18 cellular contexts compared by ENCODE assay signal in the genomic region with DNA sequence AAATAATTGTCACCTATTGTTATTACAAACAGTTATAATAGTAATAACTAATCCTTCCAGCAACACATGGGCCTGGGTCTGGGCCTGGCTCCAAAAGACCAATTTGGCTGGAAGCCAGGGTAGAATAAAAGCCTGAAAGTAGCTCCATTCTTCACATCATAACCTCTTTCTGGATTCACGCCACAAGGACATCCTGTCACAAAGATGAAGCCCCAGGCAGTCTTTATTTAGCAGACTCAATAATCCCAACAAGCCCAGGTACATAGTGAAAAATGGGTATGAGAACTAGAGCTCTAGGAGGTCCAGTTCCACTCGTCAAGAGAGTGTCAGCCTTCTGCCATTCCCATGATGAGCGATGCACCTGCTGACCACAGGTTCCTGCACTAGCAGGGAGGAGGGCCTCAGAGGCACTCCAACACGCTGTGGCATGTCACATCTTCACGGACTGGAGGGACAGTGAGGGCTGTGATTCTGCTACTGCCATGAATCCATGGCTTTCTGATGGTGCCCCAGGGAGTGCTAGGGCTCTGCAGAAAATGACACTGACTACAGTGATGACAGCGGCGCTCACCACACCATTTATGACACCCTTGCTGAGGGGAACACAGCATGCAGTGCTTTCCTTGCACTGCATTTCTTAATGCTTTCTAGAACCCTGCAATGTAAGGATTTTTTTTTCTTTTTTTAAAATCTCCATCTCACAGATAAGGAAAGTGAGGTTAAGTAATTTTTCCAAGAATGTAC.
DNase-seq lines count a peak whose midpoint lies in the region; TF ChIP-seq lines count a peak whose summit lies in the region.
"Had no signal": no experiment of that assay in that cellular context is flagged by ENCODE, and none has a peak within 500 bp of the region (broad histone marks: within the 10 kb centered on the region; RNA-seq: fewer than 3 reads in every experiment).

No MANE protein-coding gene starts in this region.

- peak; percentile 17 for DNase-seq in NCI-H1694 treated with DMSO at 0.1 percent for 48 hours (lab: John Stamatoyannopoulos, UW)
- peak; percentile 73 to 79 for DNase-seq in NCI-H446 (lab: John Stamatoyannopoulos, UW)
- peak; percentile 74 for DNase-seq in cerebellum (ENCODE audit: low spot score)
- DNase-seq in CD4-positive, alpha-beta memory T cell = no peak
- DNase-seq in Karpas-422 = no peak
- no peak for DNase-seq in activated CD4-positive, CD25-positive, alpha-beta regulatory T cell treated with anti-CD3 and anti-CD28 coated beads, Interleukin-2, amount 50 U/mL, for 72 hours
- DNase-seq in nephron progenitor cell = no peak
- DNase-seq: activated CD4-positive, alpha-beta memory T cell treated with anti-CD3 and anti-CD28 coated beads for 36 hours; activated naive CD8-positive, alpha-beta T cell treated with anti-CD3 and anti-CD28 coated beads, Interleukin-2, amount 10 ng/mL, durations not matched to agents 7 days and 5 days; activated T-cell treated with anti-CD3 and anti-CD28 coated beads, Interleukin-2, amount 50 U/mL, for 72 hours; effector CD4-positive, alpha-beta T cell; EL; GOT3; left colon; transverse colon had no signal

- no peak overlapping the region for H3K4me3 Mint-ChIP-seq in CD4-positive, alpha-beta memory T cell
- H3K4me3 Mint-ChIP-seq in nephron progenitor cell = no peak overlapping the region
- H3K4me3 Mint-ChIP-seq: activated CD4-positive, alpha-beta memory T cell treated with anti-CD3 and anti-CD28 coated beads for 36 hours; activated naive CD8-positive, alpha-beta T cell treated with anti-CD3 and anti-CD28 coated beads, Interleukin-2, amount 10 ng/mL, durations not matched to agents 7 days and 5 days; activated T-cell treated with anti-CD3 and anti-CD28 coated beads, Interleukin-2, amount 50 U/mL, for 72 hours had no signal

- H3K27me3 ChIP-seq in CD4-positive, alpha-beta memory T cell (ENCODE audit: insufficient read depth, low read length) = no peaks in the 10 kb centered on the region
- no peaks in the 10 kb centered on the region for H3K27me3 ChIP-seq in Karpas-422 (ENCODE audit: low read length)
- H3K27me3 ChIP-seq: BLaER1 treated with 17β-estradiol and CSF1 and Interleukin-3, amounts not matched to agents 10 nM and 100 nM; transverse colon had no signal

- H3K27me3 Mint-ChIP-seq in CD4-positive, alpha-beta memory T cell = peaks cover 1 to 5% of the 10 kb centered on the region in 2 donors
- peaks cover 14% of the 10 kb centered on the region for H3K27me3 Mint-ChIP-seq in nephron progenitor cell (ENCODE audit: low read depth, poor library complexity)
- H3K27me3 Mint-ChIP-seq: activated CD4-positive, alpha-beta memory T cell treated with anti-CD3 and anti-CD28 coated beads for 36 hours; activated naive CD8-positive, alpha-beta T cell treated with anti-CD3 and anti-CD28 coated beads, Interleukin-2, amount 10 ng/mL, durations not matched to agents 7 days and 5 days had no signal

- H3K27ac ChIP-seq in HEK293 (ENCODE audit: extremely low read depth, low read depth, low read length) = no peak overlapping the region
- H3K27ac ChIP-seq in CD4-positive, alpha-beta memory T cell (ENCODE audit: low read depth, low read length) = no peak overlapping the region
- H3K27ac ChIP-seq in Karpas-422 (ENCODE audit: low read length) = no peak overlapping the region
- H3K27ac ChIP-seq: BLaER1 treated with 17β-estradiol and CSF1 and Interleukin-3, amounts not matched to agents 10 nM and 100 nM; skin epidermis; transverse colon had no signal

- no peak overlapping the region for H3K27ac Mint-ChIP-seq in CD4-positive, alpha-beta memory T cell
- no peak overlapping the region for H3K27ac Mint-ChIP-seq in nephron progenitor cell
- H3K27ac Mint-ChIP-seq: activated CD4-positive, alpha-beta memory T cell treated with anti-CD3 and anti-CD28 coated beads for 36 hours; activated naive CD8-positive, alpha-beta T cell treated with anti-CD3 and anti-CD28 coated beads, Interleukin-2, amount 10 ng/mL, durations not matched to agents 7 days and 5 days; activated T-cell treated with anti-CD3 and anti-CD28 coated beads, Interleukin-2, amount 50 U/mL, for 72 hours had no signal

- intact Hi-C loops in CD4-positive, alpha-beta memory T cell (cut with micrococcal nuclease) = no loop called here

- peaks cover 4% of the 10 kb centered on the region; the same call in 1 of the 2 replicates for H3K4me1 ChIP-seq in HEK293 (ENCODE audit: control insufficient read depth, insufficient read depth, low read length)
- H3K4me1 ChIP-seq in CD4-positive, alpha-beta memory T cell (ENCODE audit: insufficient read depth, low read length) = no peaks in the 10 kb centered on the region
- H3K4me1 ChIP-seq in Karpas-422 (ENCODE audit: low read length) = 0 out of 2 replicates have a peak, but pooled peaks cover 3% of the 10 kb centered on the region
- H3K4me1 ChIP-seq: transverse colon had no signal

- H2AFZ ChIP-seq in Karpas-422 (ENCODE audit: low read length) = no peak overlapping the region

- no peaks in the 10 kb centered on the region for H3K9me3 ChIP-seq in HEK293 (ENCODE audit: control insufficient read depth, insufficient read depth, low read depth, low read length)
- no peaks in the 10 kb centered on the region for H3K9me3 ChIP-seq in CD4-positive, alpha-beta memory T cell (ENCODE audit: control insufficient read depth in 1 of 2, low read length in 2 of 2)
- no peaks in the 10 kb centered on the region for H3K9me3 ChIP-seq in Karpas-422 (ENCODE audit: low read length)
- H3K9me3 ChIP-seq: BLaER1 treated with 17β-estradiol and CSF1 and Interleukin-3, amounts not matched to agents 10 nM and 100 nM; transverse colon had no signal

- TF ChIP-seq CTCF in HEK293 (tag by site-specific recombination; IDR thresholded peaks at IDR 0.05) (no peak), nephron progenitor cell (IDR thresholded peaks at IDR 0.05) (no peak)

- no peak overlapping the region for H3K9ac ChIP-seq in Karpas-422 (ENCODE audit: low read length)
- H3K9ac ChIP-seq: BLaER1 treated with 17β-estradiol and CSF1 and Interleukin-3, amounts not matched to agents 10 nM and 100 nM had no signal

- no peaks in the 10 kb centered on the region for H4K20me1 ChIP-seq in Karpas-422 (ENCODE audit: insufficient read depth, low read depth, low read length)
- H4K20me1 ChIP-seq: BLaER1 treated with 17β-estradiol and CSF1 and Interleukin-3, amounts not matched to agents 10 nM and 100 nM had no signal

- no peaks in the 10 kb centered on the region for H3K9me2 ChIP-seq in Karpas-422 (replicated peaks; ENCODE audit: insufficient read depth, low read length)

- POLR2A ChIA-PET in HEK293 (lab: Yijun Ruan, JAX) = no interaction called here
- POLR2A ChIA-PET in CD4-positive, alpha-beta memory T cell (lab: Charles Lee; ENCODE audit: partially characterized antibody) = no interaction called here

- no peaks in the 10 kb centered on the region for H3K4me1 Mint-ChIP-seq in CD4-positive, alpha-beta memory T cell
- peaks cover 6% of the 10 kb centered on the region for H3K4me1 Mint-ChIP-seq in nephron progenitor cell
- H3K4me1 Mint-ChIP-seq: activated naive CD8-positive, alpha-beta T cell treated with anti-CD3 and anti-CD28 coated beads, Interleukin-2, amount 10 ng/mL, durations not matched to agents 7 days and 5 days had no signal

- no peak overlapping the region for H3K4me2 ChIP-seq in Karpas-422 (ENCODE audit: low read depth, low read length, poor library complexity, severe bottlenecking)
- H3K4me2 ChIP-seq: BLaER1 treated with 17β-estradiol and CSF1 and Interleukin-3, amounts not matched to agents 10 nM and 100 nM had no signal

- CTCF ChIA-PET in HEK293 (lab: Yijun Ruan, JAX) = interaction anchor here (0.6 to 0.8 kb wide), 3 partner anchors 35 to 124 kb away, joined by 3 to 5 read pairs (median 4); no protein-coding TSS in a partner anchor
- CTCF ChIA-PET in CD4-positive, alpha-beta memory T cell (lab: Charles Lee; ENCODE audit: partially characterized antibody) = no interaction called here

- peaks cover 0 to 2% (median 0%) of the 10 kb centered on the region in 8 donors for H3K9me3 Mint-ChIP-seq in CD4-positive, alpha-beta memory T cell
- H3K9me3 Mint-ChIP-seq in nephron progenitor cell = no peaks in the 10 kb centered on the region
- H3K9me3 Mint-ChIP-seq: activated CD4-positive, alpha-beta memory T cell treated with anti-CD3 and anti-CD28 coated beads for 36 hours; activated naive CD8-positive, alpha-beta T cell treated with anti-CD3 and anti-CD28 coated beads, Interleukin-2, amount 10 ng/mL, durations not matched to agents 7 days and 5 days; activated T-cell treated with anti-CD3 and anti-CD28 coated beads, Interleukin-2, amount 50 U/mL, for 72 hours had no signal

- H3K36me3 Mint-ChIP-seq in CD4-positive, alpha-beta memory T cell = no peaks in the 10 kb centered on the region
- H3K36me3 Mint-ChIP-seq in nephron progenitor cell (ENCODE audit: low read depth) = no peaks in the 10 kb centered on the region
- H3K36me3 Mint-ChIP-seq: activated CD4-positive, alpha-beta memory T cell treated with anti-CD3 and anti-CD28 coated beads for 36 hours; activated naive CD8-positive, alpha-beta T cell treated with anti-CD3 and anti-CD28 coated beads, Interleukin-2, amount 10 ng/mL, durations not matched to agents 7 days and 5 days had no signal

- no peaks in the 10 kb centered on the region for H3K79me2 ChIP-seq in Karpas-422 (ENCODE audit: low read length)

- H3K36me3 ChIP-seq in HEK293 (ENCODE audit: control insufficient read depth in 2 of 2, insufficient read depth in 1 of 2, low read length in 2 of 2) (no peaks in the 10 kb centered on the region), Karpas-422 (ENCODE audit: insufficient read depth, low read length) (no peaks in the 10 kb centered on the region)
- no peaks in the 10 kb centered on the region for H3K36me3 ChIP-seq in CD4-positive, alpha-beta memory T cell (ENCODE audit: insufficient read depth, low read length)
- H3K36me3 ChIP-seq: BLaER1 treated with 17β-estradiol and CSF1 and Interleukin-3, amounts not matched to agents 10 nM and 100 nM; transverse colon had no signal

- H3K4me3 ChIP-seq in HEK293 (ENCODE audit: low read depth, low read length) (no peak overlapping the region), Karpas-422 (ENCODE audit: low read length) (no peak overlapping the region)
- no peak overlapping the region for H3K4me3 ChIP-seq in CD4-positive, alpha-beta memory T cell (ENCODE audit: low read length in 2 of 2)
- H3K4me3 ChIP-seq: BLaER1 treated with 17β-estradiol and CSF1 and Interleukin-3, amounts not matched to agents 10 nM and 100 nM; skin epidermis; transverse colon had no signal

TF ChIP-seq in HEK293, 187 proteins besides CTCF, POLR2A, EP300 and RAD21:
- TF ChIP-seq SCRT2 (tag by site-specific recombination; IDR thresholded peaks at IDR 0.05) = 0 out of 2 replicates have a peak, but pooled peaks have one; percentile 8
- peak; percentile 65 for TF ChIP-seq ZIC2 (tag by site-specific recombination; IDR thresholded peaks at IDR 0.05)
- TF ChIP-seq ZNF223 (tag by site-specific recombination; IDR thresholded peaks at IDR 0.05) = no peak
TF ChIP-seq in HEK293: peak in this region for 2.

Comparison
In these comparisons a context has a peak if more than half of its experiments do, and no peak if none do; other contexts are left out.
1. DNase-seq: peak in NCI-H1694 treated with DMSO at 0.1 percent for 48 hours (single experiment), NCI-H446 (2 of 2) and cerebellum (single experiment); none in CD4-positive, alpha-beta memory T cell (0 of 5), Karpas-422 (single experiment), activated CD4-positive, CD25-positive, alpha-beta regulatory T cell treated with anti-CD3 and anti-CD28 coated beads, Interleukin-2, amount 50 U/mL, for 72 hours (single experiment) and nephron progenitor cell (single experiment).